8 cellular contexts compared by ENCODE assay signal in the genomic region with DNA sequence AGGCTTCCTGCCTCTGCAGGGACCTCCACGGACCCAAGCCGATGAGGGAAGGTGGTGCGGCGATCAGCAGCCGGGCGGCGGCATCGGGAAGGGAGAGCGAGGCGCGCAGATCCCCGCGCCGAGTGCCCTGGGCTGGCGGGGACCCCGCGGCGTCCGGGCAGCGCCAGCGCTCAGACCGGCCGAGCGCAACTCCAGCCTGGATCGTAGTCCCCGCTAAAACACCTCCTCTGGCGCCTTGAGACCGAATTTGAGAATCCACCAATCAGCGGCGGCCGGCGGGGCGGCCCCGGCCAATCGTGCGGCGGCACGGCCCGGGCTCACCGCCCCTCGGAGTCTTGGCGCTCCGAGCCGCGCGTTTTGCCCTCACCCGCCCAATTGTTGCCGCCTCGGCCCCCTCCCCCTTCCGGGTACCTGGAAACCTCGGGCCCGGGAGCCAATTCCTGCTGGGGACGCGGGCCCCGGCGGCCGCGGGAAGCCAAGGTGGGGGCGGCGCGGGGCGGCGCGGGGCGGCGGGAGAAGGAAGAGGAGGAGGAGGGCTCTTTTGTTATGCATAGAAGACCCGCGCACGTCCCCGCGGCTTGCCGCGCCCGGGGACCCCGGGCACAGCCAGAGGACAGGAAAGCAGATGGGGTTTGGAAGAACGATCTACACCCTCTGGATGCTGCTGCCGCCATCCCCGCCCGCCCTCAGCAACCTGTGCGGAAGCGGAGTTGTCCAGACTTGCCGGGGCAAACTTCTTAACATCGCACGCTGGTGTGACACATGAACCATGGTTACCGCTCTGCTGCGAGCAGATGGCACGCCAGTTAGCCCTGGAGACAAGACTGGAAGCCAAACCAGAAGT. TPM values are rescaled to one million over a fixed set of nuclear protein-coding genes. Genes with fewer than 3 reads are reported as not detected.
DNase-seq lines count a peak whose midpoint lies in the region; ATAC-seq and TF ChIP-seq lines count a peak whose summit lies in the region.

A gene with protein sequence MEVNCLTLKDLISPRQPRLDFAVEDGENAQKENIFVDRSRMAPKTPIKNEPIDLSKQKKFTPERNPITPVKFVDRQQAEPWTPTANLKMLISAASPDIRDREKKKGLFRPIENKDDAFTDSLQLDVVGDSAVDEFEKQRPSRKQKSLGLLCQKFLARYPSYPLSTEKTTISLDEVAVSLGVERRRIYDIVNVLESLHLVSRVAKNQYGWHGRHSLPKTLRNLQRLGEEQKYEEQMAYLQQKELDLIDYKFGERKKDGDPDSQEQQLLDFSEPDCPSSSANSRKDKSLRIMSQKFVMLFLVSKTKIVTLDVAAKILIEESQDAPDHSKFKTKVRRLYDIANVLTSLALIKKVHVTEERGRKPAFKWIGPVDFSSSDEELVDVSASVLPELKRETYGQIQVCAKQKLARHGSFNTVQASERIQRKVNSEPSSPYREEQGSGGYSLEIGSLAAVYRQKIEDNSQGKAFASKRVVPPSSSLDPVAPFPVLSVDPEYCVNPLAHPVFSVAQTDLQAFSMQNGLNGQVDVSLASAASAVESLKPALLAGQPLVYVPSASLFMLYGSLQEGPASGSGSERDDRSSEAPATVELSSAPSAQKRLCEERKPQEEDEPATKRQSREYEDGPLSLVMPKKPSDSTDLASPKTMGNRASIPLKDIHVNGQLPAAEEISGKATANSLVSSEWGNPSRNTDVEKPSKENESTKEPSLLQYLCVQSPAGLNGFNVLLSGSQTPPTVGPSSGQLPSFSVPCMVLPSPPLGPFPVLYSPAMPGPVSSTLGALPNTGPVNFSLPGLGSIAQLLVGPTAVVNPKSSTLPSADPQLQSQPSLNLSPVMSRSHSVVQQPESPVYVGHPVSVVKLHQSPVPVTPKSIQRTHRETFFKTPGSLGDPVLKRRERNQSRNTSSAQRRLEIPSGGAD (minus strand): TSS at position 209 of the 844 bp plus-strand sequence. CDS start 934 bp downstream, outside the sequence.

- intact Hi-C loops in adrenal gland (cut with DNase I): no loop called here
- intact Hi-C loops in left ventricle myocardium inferior (cut with micrococcal nuclease): no loop called here
- intact Hi-C loops in prostate gland (cut with DNase I): loop anchor here (10.0 kb wide), 1 partner anchor 259 kb away; no protein-coding TSS in a partner anchor

- TF ChIP-seq POLR2A in GM15510 (IDR thresholded peaks at IDR 0.05; ENCODE audit: borderline replicate concordance, extremely low read depth, insufficient read length): peak; percentile 92
- no peak for TF ChIP-seq POLR2A in adrenal gland (IDR thresholded peaks at IDR 0.05)
- TF ChIP-seq POLR2A in prostate gland (IDR thresholded peaks at IDR 0.05): peak; percentile 23

- DNase-seq in NCI-H1436 treated with DMSO at 0.1 percent for 48 hours (lab: John Stamatoyannopoulos, UW): peak; percentile 76
- peak; percentile 66 for DNase-seq in T follicular helper cell (ENCODE audit: low read depth)
- peak; percentile 80 to 88 (median 84) for DNase-seq in adrenal gland
- DNase-seq in left ventricle myocardium inferior: peak; percentile 87
- peak; percentile 88 for DNase-seq in prostate gland (ENCODE audit: low spot score)

- peak; percentile 60 for ATAC-seq in HG02870 (IDR thresholded peaks at IDR 0.05; ENCODE audit: unreplicated experiment)

- H3K27ac ChIP-seq in adrenal gland (no peak within 1 kb of the TSS), left ventricle myocardium inferior (replicated peaks) (peak within 1 kb of the TSS; percentile 59), prostate gland (peak within 1 kb of the TSS; percentile 54 to 55), urinary bladder (ENCODE audit: low read depth) (peak within 1 kb of the TSS; percentile 29)

- TF ChIP-seq CTCF in adrenal gland (IDR thresholded peaks at IDR 0.05) (no peak), left ventricle myocardium inferior (IDR thresholded peaks at IDR 0.05; ENCODE audit: borderline replicate concordance) (no peak), prostate gland (IDR thresholded peaks at IDR 0.05) (no peak)

- H3K27me3 ChIP-seq in adrenal gland: peaks cover 17% of the 10 kb centered on the region
- H3K27me3 ChIP-seq in left ventricle myocardium inferior (ENCODE audit: low read depth): peaks cover 41% of the 10 kb centered on the region
- H3K27me3 ChIP-seq in prostate gland (replicated peaks; ENCODE audit: insufficient read depth): no peaks in the 10 kb centered on the region

- H3K4me3 ChIP-seq in adrenal gland: peak within 1 kb of the TSS; percentile 36 to 81 (median 50)
- H3K4me3 ChIP-seq in left ventricle myocardium inferior: peak within 1 kb of the TSS; percentile 88
- H3K4me3 ChIP-seq in prostate gland: peak within 1 kb of the TSS; percentile 52 to 61
- H3K4me3 ChIP-seq in urinary bladder (ENCODE audit: low read depth, low read length): peak within 1 kb of the TSS; percentile 69

- H3K36me3 ChIP-seq in adrenal gland (replicated peaks in 1 of 2) (no peaks in the 10 kb centered on the region), left ventricle myocardium inferior (no peaks in the 10 kb centered on the region), prostate gland (no peaks in the 10 kb centered on the region), urinary bladder (ENCODE audit: insufficient read depth) (no peaks in the 10 kb centered on the region)

- H3K4me1 ChIP-seq in adrenal gland (replicated peaks in 1 of 2) (peaks cover 7 to 15% of the 10 kb centered on the region in 2 donors), left ventricle myocardium inferior (peaks cover 25% of the 10 kb centered on the region), prostate gland (replicated peaks) (no peaks in the 10 kb centered on the region), urinary bladder (ENCODE audit: insufficient read depth) (no peaks in the 10 kb centered on the region)

- 0 to 1% (median 0%) methylated on average over 14 to 87 of the region's 87 CpGs for WGBS in adrenal gland, 4 donors
- WGBS in prostate gland: 0% methylated on average over 59 of the region's 87 CpGs
- under 1% methylated on average over 87 of the region's 87 CpGs for WGBS in urinary bladder

- H3K9me3 ChIP-seq in adrenal gland (replicated peaks in 1 of 3): no peaks in the 10 kb centered on the region
- H3K9me3 ChIP-seq in left ventricle myocardium inferior (replicated peaks): no peaks in the 10 kb centered on the region
- H3K9me3 ChIP-seq in prostate gland: no peaks in the 10 kb centered on the region

RNA-seq across cellular contexts. Expression of the gene that starts here (rescaled TPM):
- total RNA-seq in adrenal gland (under 1 TPM in 6 of 8 donors, not detected in 2; 0.11 to 0.43 (median 0.30) TPM), left ventricle myocardium inferior (0.27 TPM), prostate gland (1 to 10 TPM in 1 of 2 donors, under 1 TPM in 1; 0.36 to 3.5 TPM), urinary bladder (7.2 TPM)
- polyA plus RNA-seq in adrenal gland (under 1 TPM in 2 of 3 donors, not detected in 1; 0.07 to 0.20 TPM), urinary bladder (0.08 TPM)

Comparison
In these comparisons a context has a peak if more than half of its experiments do, and no peak if none do; other contexts are left out.
1. Peak in DNase-seq and H3K4me3 ChIP-seq in adrenal gland; RNA of the gene not detected or under 1 TPM.
2. Peak in DNase-seq, H3K4me3 ChIP-seq and H3K27ac ChIP-seq in left ventricle myocardium inferior; RNA of the gene not detected or under 1 TPM.
3. POLR2A ChIP-seq: peak in GM15510 (single experiment) and prostate gland (single experiment); none in adrenal gland (0 of 2).
4. H3K27ac ChIP-seq: peak in prostate gland (2 of 2) and urinary bladder (single experiment); none in adrenal gland (0 of 5).
5. Peak in every context shown above with its lines, with median percentiles within 50 percentile points of each other: DNase-seq and H3K4me3 ChIP-seq.